Comparison of ENCODE assay signal across 8 cellular contexts in genomic region chr19:52237771-52238400, GRCh38.
A peak's percentile ranks its signal among the peaks of the same experiment; 100 is the strongest.
DNase-seq lines count a peak whose midpoint lies in the region; ATAC-seq and TF ChIP-seq lines count a peak whose summit lies in the region.

No MANE protein-coding gene starts in this region.

- no peak overlapping the region for H3K27ac ChIP-seq in VCaP

- TF ChIP-seq CTCF in VCaP (conservative IDR thresholded peaks at IDR 0.05) = peak; percentile 95
- peak; percentile 86 for TF ChIP-seq CTCF in cardiac fibroblast (IDR thresholded peaks at IDR 0.05; ENCODE audit: low read depth, low read length)

- H3K4me3 ChIP-seq in cardiac fibroblast (replicated peaks in 1 of 2; ENCODE audit: low read depth in 2 of 2, low read length in 2 of 2) = no peak overlapping the region

- DNase-seq in NCI-H1092 treated with DMSO at 0.1 percent for 48 hours (lab: John Stamatoyannopoulos, UW) (peak; percentile 15), NCI-H1092 (lab: John Stamatoyannopoulos, UW) (no peak), NCI-H146 (lab: John Stamatoyannopoulos, UW) (peak; percentile 56), cardiac fibroblast (ENCODE audit: low read depth in 2 of 2) (peak; percentile 76 to 78), left kidney (ENCODE audit: low read depth, low spot score) (peak; percentile 83)
- DNase-seq in stimulated activated CD4-positive, alpha-beta T cell treated with anti-CD3 and anti-CD28 coated beads, Interleukin-4, amount 100 ng/mL, for 24 hours = peak; percentile 63

- ATAC-seq in HG02840 (IDR thresholded peaks at IDR 0.05; ENCODE audit: low FRiP score, unreplicated experiment) = no peak
